ENCODE assay signal across 11 cellular contexts in genomic region chr7:74271742-74272141, GRCh38. TPM values are rescaled to one million over a fixed set of nuclear protein-coding genes. Genes with fewer than 3 reads are reported as not detected.
DNase-seq lines count a peak whose midpoint lies in the region; ATAC-seq, FAIRE-seq and TF ChIP-seq lines count a peak whose summit lies in the region.
"Had no signal": no experiment of that assay in that cellular context is flagged by ENCODE, and none has a peak within 500 bp of the region (broad histone marks: within the 10 kb centered on the region; RNA-seq: fewer than 3 reads in every experiment).

No MANE protein-coding gene starts in this region.

- H3K56ac ChIP-seq in IMR-90 (ENCODE audit: extremely low read depth, insufficient read depth, low read length): peak overlapping the region; percentile 61; the same call in 1 of the 2 replicates

- H3K79me2 ChIP-seq in ACC112 (ENCODE audit: control insufficient read depth, insufficient read depth, low read length, unreplicated experiment): no peaks in the 10 kb centered on the region

- H3K9me3 ChIP-seq in IMR-90 (ENCODE audit: control insufficient read depth, insufficient read depth, low read length): no peaks in the 10 kb centered on the region

- peak overlapping the region; percentile 98 for H3K27ac ChIP-seq in ACC112 (ENCODE audit: low read depth, low read length)
- peak overlapping the region; percentile 84 for H3K27ac ChIP-seq in IMR-90 (ENCODE audit: insufficient read depth, low read length)
- H3K27ac ChIP-seq in brain microvascular endothelial cell: peak overlapping the region; percentile 85

- H3K4me1 ChIP-seq in ACC112 (ENCODE audit: control insufficient read depth, insufficient read depth, low read length, unreplicated experiment) (peaks cover 17% of the 10 kb centered on the region), IMR-90 (ENCODE audit: control insufficient read depth, insufficient read depth, low read length) (peaks cover 7% of the 10 kb centered on the region)

- peak overlapping the region; percentile 99 for H2BK120ac ChIP-seq in IMR-90 (ENCODE audit: low read depth, low read length)

- H2BK5ac ChIP-seq in IMR-90 (ENCODE audit: low read depth, low read length, poor library complexity, severe bottlenecking): peak overlapping the region; percentile 95

- H2AK9ac ChIP-seq in IMR-90 (replicated peaks; ENCODE audit: low read depth, low read length, poor library complexity): peak overlapping the region; percentile 60

- H3K27me3 ChIP-seq in ACC112 (ENCODE audit: insufficient read depth, low read length) (no peaks in the 10 kb centered on the region), IMR-90 (ENCODE audit: control insufficient read depth, insufficient read depth, low read length) (no peaks in the 10 kb centered on the region), brain microvascular endothelial cell (replicated peaks) (no peaks in the 10 kb centered on the region)

- WGBS in IMR-90 (ENCODE audit: extremely low coverage in 2 of 2, insufficient read length in 1 of 2), 2 experiments: no CpG with 5 or more reads among the region's 6 CpGs

- no peaks in the 10 kb centered on the region for H3K9me3 Mint-ChIP-seq in naive B cell

- no peak overlapping the region for H3K4me2 ChIP-seq in IMR-90 (ENCODE audit: low read depth, low read length)

- peaks cover 15 to 37% (median 18%) of the 10 kb centered on the region in 3 donors for H3K4me1 Mint-ChIP-seq in naive B cell

- no peaks in the 10 kb centered on the region for H3K27me3 Mint-ChIP-seq in naive B cell

- peaks cover 3% of the 10 kb centered on the region; the same call in 1 of the 2 replicates for H4K20me1 ChIP-seq in IMR-90 (ENCODE audit: insufficient read depth, low read length)

- POLR2A ChIA-PET in IMR-90 (lab: Charles Lee; ENCODE audit: unreplicated experiment): no interaction called here

- no peak for ATAC-seq in IMR-90 (ENCODE audit: low read depth)
- no peak for ATAC-seq in naive B cell (ENCODE audit: low read depth in 2 of 2)

- H3K4me3 ChIP-seq in ACC112 (ENCODE audit: low read depth, low read length) (no peak overlapping the region), IMR-90 (ENCODE audit: insufficient read depth, low read depth, low read length) (no peak overlapping the region), brain microvascular endothelial cell (ENCODE audit: low read depth, low read length) (no peak overlapping the region)

- BruUV-seq in IMR-90 (replicated peaks; lab: Mats Ljungman, UMichigan): no TSS peak

- dilution Hi-C loops in IMR-90 (cut with HindIII; ENCODE audit: low sequenced_read_pairs, unreplicated experiment): no loop called here

- H3K18ac ChIP-seq in IMR-90 (ENCODE audit: low read depth, low read length): peak overlapping the region; percentile 73

- peak overlapping the region; percentile 94 for H4K91ac ChIP-seq in IMR-90 (ENCODE audit: insufficient read depth, low read depth, low read length)

- peak overlapping the region; percentile 78 for H4K5ac ChIP-seq in IMR-90 (ENCODE audit: low read depth, low read length)

- H3K79me1 ChIP-seq in IMR-90 (ENCODE audit: low read depth in 1 of 2, low read length in 2 of 2): no peaks in the 10 kb centered on the region; a peak in 1 of 4 replicates

- no peak for FAIRE-seq in RCC 7860 (lab: Jason Lieb, UNC)

- peak overlapping the region; percentile 59 for H3K14ac ChIP-seq in IMR-90 (replicated peaks; ENCODE audit: low read depth, low read length)

- TF ChIP-seq POLR2A in IMR-90 (IDR thresholded peaks at IDR 0.05; ENCODE audit: low read depth, low read length): no peak

- no peak for TF ChIP-seq CTCF in IMR-90 (conservative IDR thresholded peaks at IDR 0.05; ENCODE audit: low read depth, low read length)
- no peak for TF ChIP-seq CTCF in brain microvascular endothelial cell (IDR thresholded peaks at IDR 0.05; ENCODE audit: low read depth, low read length, missing control alignments)
- TF ChIP-seq CTCF in GM20000 (IDR thresholded peaks at IDR 0.05; ENCODE audit: extremely low read depth, missing control alignments): no peak

- CTCF ChIA-PET in IMR-90 (lab: Yijun Ruan, JAX): no interaction called here

- H4K8ac ChIP-seq in IMR-90 (ENCODE audit: low read depth in 2 of 2, low read length in 2 of 2): peak overlapping the region; percentile 16 to 92

- H3K4me3 Mint-ChIP-seq in naive B cell: peak overlapping the region in 7 of 8 donors; percentile 22 to 89 (median 67)
- H3K4me3 Mint-ChIP-seq: activated naive CD8-positive, alpha-beta T cell had no signal

- peak overlapping the region; percentile 97 for H2BK20ac ChIP-seq in IMR-90 (ENCODE audit: low read depth, low read length)

- H3K36me3 ChIP-seq in ACC112 (ENCODE audit: insufficient read depth, low read length) (no peaks in the 10 kb centered on the region), IMR-90 (ENCODE audit: control insufficient read depth, insufficient read depth, low read length) (no peaks in the 10 kb centered on the region), brain microvascular endothelial cell (replicated peaks) (no peaks in the 10 kb centered on the region)

- H2AFZ ChIP-seq in ACC112 (ENCODE audit: low read length, unreplicated experiment) (no peak overlapping the region), IMR-90 (replicated peaks; ENCODE audit: low read length, poor library complexity) (no peak overlapping the region)

- no peak overlapping the region for H3K9ac ChIP-seq in IMR-90 (ENCODE audit: low read depth, low read length)

- H2BK15ac ChIP-seq in IMR-90 (ENCODE audit: low read depth, low read length): peak overlapping the region; percentile 13; the same call in 2 of the 3 replicates

- H3K23ac ChIP-seq in IMR-90 (ENCODE audit: low read depth, low read length): peak overlapping the region; percentile 31; the same call in 1 of the 2 replicates

- peaks cover 3% of the 10 kb centered on the region; the same call in 1 of the 2 replicates for H3K9me1 ChIP-seq in IMR-90 (ENCODE audit: insufficient read depth, low read length)

- peak overlapping the region; percentile 88 for H2AK5ac ChIP-seq in IMR-90 (ENCODE audit: low read depth, low read length)

- intact Hi-C loops in IMR-90 (cut with micrococcal nuclease): no loop called here

- in situ Hi-C loops in IMR-90 (cut with MboI; ENCODE audit: low sequenced_read_pairs): no loop called here
- in situ Hi-C loops in brain microvascular endothelial cell (cut with HindIII; ENCODE audit: low pct_ligation_motif_present, low sequenced_read_pairs): no loop called here

- no peaks in the 10 kb centered on the region for H3K36me3 Mint-ChIP-seq in naive B cell
- H3K36me3 Mint-ChIP-seq: activated naive CD8-positive, alpha-beta T cell had no signal

- TF ChIP-seq RAD21 in IMR-90 (IDR thresholded peaks at IDR 0.05; ENCODE audit: low read length): no peak

- peak overlapping the region; percentile 96 for H3K4ac ChIP-seq in IMR-90 (ENCODE audit: low read depth, low read length)

- peak overlapping the region in 4 of 6 donors; percentile 85 to 94 (median 90) for H3K27ac Mint-ChIP-seq in naive B cell
- H3K27ac Mint-ChIP-seq: activated naive CD8-positive, alpha-beta T cell had no signal

- no peak for DNase-seq in IMR-90
- no peak for DNase-seq in brain microvascular endothelial cell
- no peak for DNase-seq in naive B cell
- no peak for DNase-seq in DMS53 (lab: John Stamatoyannopoulos, UW)
- DNase-seq in GM20000 (ENCODE audit: low spot score): no peak
- no peak for DNase-seq in AML-193 (lab: John Stamatoyannopoulos, UW)
- no peak for DNase-seq in RCC 7860 (ENCODE audit: low spot score)
- DNase-seq: DND-41; stimulated activated CD4-positive, alpha-beta T cell treated with anti-CD3 and anti-CD28 coated beads, Interleukin-2, amount 100 ng/mL, for 24 hours had no signal

TF ChIP-seq in IMR-90, 13 proteins besides CTCF, POLR2A, EP300 and RAD21 (continues in another document):
- TF ChIP-seq ELK1 (IDR thresholded peaks at IDR 0.05; ENCODE audit: borderline replicate concordance, low read depth, low read length): no peak
- TF ChIP-seq RCOR1 (IDR thresholded peaks at IDR 0.05; ENCODE audit: insufficient replicate concordance, low read length): no peak
- TF ChIP-seq USF2 (IDR thresholded peaks at IDR 0.05; ENCODE audit: low read depth, low read length): no peak
- no peak for TF ChIP-seq RFX5 (IDR thresholded peaks at IDR 0.05; ENCODE audit: low read depth, low read length)
- no peak for TF ChIP-seq CHD1 (IDR thresholded peaks at IDR 0.05; ENCODE audit: low read depth, low read length)
- TF ChIP-seq MAFK (IDR thresholded peaks at IDR 0.05; ENCODE audit: low read depth, low read length): no peak
- TF ChIP-seq BHLHE40 (IDR thresholded peaks at IDR 0.05; ENCODE audit: low read depth, low read length): no peak
- TF ChIP-seq CEBPB (IDR thresholded peaks at IDR 0.05; ENCODE audit: low read depth, low read length): no peak
- no peak for TF ChIP-seq NFE2L2 (IDR thresholded peaks at IDR 0.05; ENCODE audit: low read depth, low read length)
- TF ChIP-seq SMC3 (IDR thresholded peaks at IDR 0.05; ENCODE audit: low read depth, low read length): no peak
- TF ChIP-seq MAZ (IDR thresholded peaks at IDR 0.05; ENCODE audit: borderline replicate concordance, low read depth, low read length): no peak

RNA-seq across cellular contexts. Expression of gene CLIP2, which starts 17.5 kb away (rescaled TPM):
- total RNA-seq in IMR-90 (2012; rRNA removed): 18.1 and 20.3 TPM in 2 replicates
- 20.7 and 23.3 TPM in 2 replicates for polyA plus RNA-seq in IMR-90 (2012; rRNA removed)
- polyA plus RNA-seq in IMR-90 (2012; cell fraction: cytosol; rRNA removed): 14.7 and 18.2 TPM in 2 replicates
- 16.4 and 26.3 TPM in 2 replicates for polyA plus RNA-seq in IMR-90 (2012; cell fraction: nucleus; rRNA removed; ENCODE audit: low replicate concordance)
- 1 to 10 TPM in 4 of 6 donors, under 1 TPM in 2; 0.52 to 3.2 (median 1.1) TPM for polyA plus RNA-seq in naive B cell (ENCODE audit: low read depth in 6 of 6)

RNA-seq across cellular contexts. Expression of gene RFC2, which starts 17.5 kb away (rescaled TPM):
- 33.9 and 37.8 TPM in 2 replicates for total RNA-seq in IMR-90 (2012; rRNA removed)
- 23.2 and 25.2 TPM in 2 replicates for polyA plus RNA-seq in IMR-90 (2012; rRNA removed)
- 11.9 and 31.1 TPM in 2 replicates for polyA plus RNA-seq in IMR-90 (2012; cell fraction: cytosol; rRNA removed)
- polyA plus RNA-seq in IMR-90 (2012; cell fraction: nucleus; rRNA removed; ENCODE audit: low replicate concordance): 4.2 and 7.5 TPM in 2 replicates
- 10 to 100 TPM; 42.7 to 61.4 (median 51.9) TPM for polyA plus RNA-seq in naive B cell (ENCODE audit: low read depth in 6 of 6)
